ENCODE assay signal across 1 cellular context in genomic region chr15:55685292-55685691, GRCh38.
TF ChIP-seq lines count a peak whose summit lies in the region.

No MANE protein-coding gene starts in this region.

TF ChIP-seq in SK-N-SH treated with all-trans-retinoic acid at 6 μM for 48 hours, 23 proteins besides CTCF, POLR2A, EP300 and RAD21 (continued from another document):
- TF ChIP-seq, protein P1, sequence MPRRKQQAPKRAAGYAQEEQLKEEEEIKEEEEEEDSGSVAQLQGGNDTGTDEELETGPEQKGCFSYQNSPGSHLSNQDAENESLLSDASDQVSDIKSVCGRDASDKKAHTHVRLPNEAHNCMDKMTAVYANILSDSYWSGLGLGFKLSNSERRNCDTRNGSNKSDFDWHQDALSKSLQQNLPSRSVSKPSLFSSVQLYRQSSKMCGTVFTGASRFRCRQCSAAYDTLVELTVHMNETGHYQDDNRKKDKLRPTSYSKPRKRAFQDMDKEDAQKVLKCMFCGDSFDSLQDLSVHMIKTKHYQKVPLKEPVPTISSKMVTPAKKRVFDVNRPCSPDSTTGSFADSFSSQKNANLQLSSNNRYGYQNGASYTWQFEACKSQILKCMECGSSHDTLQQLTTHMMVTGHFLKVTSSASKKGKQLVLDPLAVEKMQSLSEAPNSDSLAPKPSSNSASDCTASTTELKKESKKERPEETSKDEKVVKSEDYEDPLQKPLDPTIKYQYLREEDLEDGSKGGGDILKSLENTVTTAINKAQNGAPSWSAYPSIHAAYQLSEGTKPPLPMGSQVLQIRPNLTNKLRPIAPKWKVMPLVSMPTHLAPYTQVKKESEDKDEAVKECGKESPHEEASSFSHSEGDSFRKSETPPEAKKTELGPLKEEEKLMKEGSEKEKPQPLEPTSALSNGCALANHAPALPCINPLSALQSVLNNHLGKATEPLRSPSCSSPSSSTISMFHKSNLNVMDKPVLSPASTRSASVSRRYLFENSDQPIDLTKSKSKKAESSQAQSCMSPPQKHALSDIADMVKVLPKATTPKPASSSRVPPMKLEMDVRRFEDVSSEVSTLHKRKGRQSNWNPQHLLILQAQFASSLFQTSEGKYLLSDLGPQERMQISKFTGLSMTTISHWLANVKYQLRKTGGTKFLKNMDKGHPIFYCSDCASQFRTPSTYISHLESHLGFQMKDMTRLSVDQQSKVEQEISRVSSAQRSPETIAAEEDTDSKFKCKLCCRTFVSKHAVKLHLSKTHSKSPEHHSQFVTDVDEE (CRISPR knock-in tag; IDR thresholded peaks at IDR 0.05): no peak
- TF ChIP-seq POU6F1 (CRISPR knock-in tag; IDR thresholded peaks at IDR 0.05; ENCODE audit: borderline replicate concordance, low read depth) (no peak), TOX (CRISPR knock-in tag; IDR thresholded peaks at IDR 0.05; ENCODE audit: borderline replicate concordance) (no peak), CSRNP3 (CRISPR knock-in tag; IDR thresholded peaks at IDR 0.05) (no peak), PATZ1 (CRISPR knock-in tag; IDR thresholded peaks at IDR 0.05; ENCODE audit: borderline replicate concordance) (no peak), ZFP3 (CRISPR knock-in tag; IDR thresholded peaks at IDR 0.05) (no peak)
- TF ChIP-seq, protein P2, sequence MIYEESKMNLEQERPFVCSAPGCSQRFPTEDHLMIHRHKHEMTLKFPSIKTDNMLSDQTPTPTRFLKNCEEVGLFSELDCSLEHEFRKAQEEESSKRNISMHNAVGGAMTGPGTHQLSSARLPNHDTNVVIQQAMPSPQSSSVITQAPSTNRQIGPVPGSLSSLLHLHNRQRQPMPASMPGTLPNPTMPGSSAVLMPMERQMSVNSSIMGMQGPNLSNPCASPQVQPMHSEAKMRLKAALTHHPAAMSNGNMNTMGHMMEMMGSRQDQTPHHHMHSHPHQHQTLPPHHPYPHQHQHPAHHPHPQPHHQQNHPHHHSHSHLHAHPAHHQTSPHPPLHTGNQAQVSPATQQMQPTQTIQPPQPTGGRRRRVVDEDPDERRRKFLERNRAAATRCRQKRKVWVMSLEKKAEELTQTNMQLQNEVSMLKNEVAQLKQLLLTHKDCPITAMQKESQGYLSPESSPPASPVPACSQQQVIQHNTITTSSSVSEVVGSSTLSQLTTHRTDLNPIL (CRISPR knock-in tag; IDR thresholded peaks at IDR 0.05; ENCODE audit: low read depth): no peak
